Comparison of ENCODE assay signal across 8 cellular contexts in genomic region chr10:69572159-69573055, GRCh38. TPM values are rescaled to one million over a fixed set of nuclear protein-coding genes. Genes with fewer than 3 reads are reported as not detected.
A peak's percentile ranks its signal among the peaks of the same experiment; 100 is the strongest.
DNase-seq lines count a peak whose midpoint lies in the region; ATAC-seq and TF ChIP-seq lines count a peak whose summit lies in the region.

No MANE protein-coding gene starts in this region.

- H3K4me3 Mint-ChIP-seq in natural killer cell = peak overlapping the region; percentile 78

- no peak for TF ChIP-seq RAD21 in IMR-90 (IDR thresholded peaks at IDR 0.05; ENCODE audit: low read length)

- peaks cover 91 to 100% (median 99%) of the 10 kb centered on the region in 11 experiments for H3K27me3 ChIP-seq in BLaER1 treated with 17β-estradiol and CSF1 and Interleukin-3, amounts not matched to agents 10 nM and 100 nM
- H3K27me3 ChIP-seq in IMR-90 (ENCODE audit: control insufficient read depth, insufficient read depth, low read length) = peaks cover 90% of the 10 kb centered on the region
- H3K27me3 ChIP-seq in mammary epithelial cell (ENCODE audit: insufficient read depth, low read length) = peaks cover 79% of the 10 kb centered on the region
- H3K27me3 ChIP-seq in brain microvascular endothelial cell (replicated peaks) = peaks cover 97% of the 10 kb centered on the region

- no peak overlapping the region for H2BK120ac ChIP-seq in IMR-90 (ENCODE audit: low read depth, low read length)

- no peaks in the 10 kb centered on the region for H3K79me1 ChIP-seq in IMR-90 (ENCODE audit: low read depth in 1 of 2, low read length in 2 of 2)

- peak overlapping the region in 9 of 11 experiments; percentile 9 to 68 (median 49); a peak in 10 of 22 replicates for H3K27ac ChIP-seq in BLaER1 treated with 17β-estradiol and CSF1 and Interleukin-3, amounts not matched to agents 10 nM and 100 nM
- H3K27ac ChIP-seq in IMR-90 (ENCODE audit: insufficient read depth, low read length) = no peak overlapping the region
- no peak overlapping the region for H3K27ac ChIP-seq in mammary epithelial cell (ENCODE audit: insufficient read depth, low read depth, low read length)
- no peak overlapping the region for H3K27ac ChIP-seq in brain microvascular endothelial cell

- BruUV-seq in IMR-90 (replicated peaks; lab: Mats Ljungman, UMichigan) = no TSS peak
- no TSS peak for BruUV-seq in mammary epithelial cell (replicated peaks; lab: Mats Ljungman, UMichigan)

- in situ Hi-C loops in IMR-90 (cut with MboI; ENCODE audit: low sequenced_read_pairs) (no loop called here), mammary epithelial cell (cut with MboI; ENCODE audit: low sequenced_read_pairs in 2 of 2) (no loop called here), brain microvascular endothelial cell (cut with HindIII; ENCODE audit: low pct_ligation_motif_present, low sequenced_read_pairs) (no loop called here)

- peak overlapping the region; percentile 80 to 99 (median 94) for H3K4me2 ChIP-seq in BLaER1 treated with 17β-estradiol and CSF1 and Interleukin-3, amounts not matched to agents 10 nM and 100 nM
- no peak overlapping the region for H3K4me2 ChIP-seq in IMR-90 (ENCODE audit: low read depth, low read length)
- peak overlapping the region; percentile 20 for H3K4me2 ChIP-seq in mammary epithelial cell (ENCODE audit: insufficient read depth, low read depth, low read length)

- no peaks in the 10 kb centered on the region for H3K9me3 Mint-ChIP-seq in natural killer cell

- H3K23ac ChIP-seq in IMR-90 (ENCODE audit: low read depth, low read length) = no peak overlapping the region

- no peak overlapping the region for H3K56ac ChIP-seq in IMR-90 (ENCODE audit: extremely low read depth, insufficient read depth, low read length)

- H3K9me1 ChIP-seq in IMR-90 (ENCODE audit: insufficient read depth, low read length) = no peaks in the 10 kb centered on the region

- H3K4me3 ChIP-seq in BLaER1 treated with 17β-estradiol and CSF1 and Interleukin-3, amounts not matched to agents 10 nM and 100 nM = peak overlapping the region; percentile 50 to 69 (median 56)
- H3K4me3 ChIP-seq in IMR-90 (ENCODE audit: insufficient read depth, low read depth, low read length) (no peak overlapping the region), mammary epithelial cell (replicated peaks in 1 of 3; ENCODE audit: insufficient read depth in 1 of 3, low read depth in 2 of 3, low read length in 3 of 3) (no peak overlapping the region), brain microvascular endothelial cell (ENCODE audit: low read depth, low read length) (no peak overlapping the region)

- ATAC-seq in IMR-90 (ENCODE audit: low read depth) (no peak), natural killer cell (peak in 2 of 3 donors; percentile 16 to 49), HG02798 (IDR thresholded peaks at IDR 0.05; ENCODE audit: poor library complexity, unreplicated experiment) (no peak), HG02610 (IDR thresholded peaks at IDR 0.05; ENCODE audit: unreplicated experiment) (no peak)

- no peak overlapping the region for H3K18ac ChIP-seq in IMR-90 (ENCODE audit: low read depth, low read length)

- H3K27ac Mint-ChIP-seq in natural killer cell = no peak overlapping the region

- no peak overlapping the region for H4K91ac ChIP-seq in IMR-90 (ENCODE audit: insufficient read depth, low read depth, low read length)

- intact Hi-C loops in IMR-90 (cut with micrococcal nuclease) = no loop called here
- intact Hi-C loops in mammary epithelial cell (cut with micrococcal nuclease) = no loop called here
- intact Hi-C loops in natural killer cell (cut with micrococcal nuclease) = no loop called here

- CTCF ChIA-PET in IMR-90 (lab: Yijun Ruan, JAX) = no interaction called here
- CTCF ChIA-PET in mammary epithelial cell (lab: Charles Lee; ENCODE audit: low non-redundant PET) = no interaction called here

- no peak overlapping the region for H2BK15ac ChIP-seq in IMR-90 (ENCODE audit: low read depth, low read length)

- no peak overlapping the region for H2BK20ac ChIP-seq in IMR-90 (ENCODE audit: low read depth, low read length)

- POLR2A ChIA-PET in IMR-90 (lab: Charles Lee; ENCODE audit: unreplicated experiment) = no interaction called here

- 2% methylated on average over 32 of the region's 85 CpGs; no CpG with 5 or more reads in 1 of the 2 experiments for WGBS in IMR-90 (ENCODE audit: extremely low coverage in 2 of 2, insufficient read length in 1 of 2), 2 experiments
- 3% methylated on average over 43 of the region's 85 CpGs for WGBS in mammary epithelial cell (ENCODE audit: low coverage, missing lambda C conversion rate)

- H3K36me3 ChIP-seq in BLaER1 treated with 17β-estradiol and CSF1 and Interleukin-3, amounts not matched to agents 10 nM and 100 nM = no peaks in the 10 kb centered on the region; a peak in 1 of 22 replicates
- no peaks in the 10 kb centered on the region for H3K36me3 ChIP-seq in IMR-90 (ENCODE audit: control insufficient read depth, insufficient read depth, low read length)
- no peaks in the 10 kb centered on the region for H3K36me3 ChIP-seq in mammary epithelial cell (ENCODE audit: insufficient read depth, low read length)
- no peaks in the 10 kb centered on the region for H3K36me3 ChIP-seq in brain microvascular endothelial cell (replicated peaks)

- H4K8ac ChIP-seq in IMR-90 (ENCODE audit: low read depth in 2 of 2, low read length in 2 of 2) = no peak overlapping the region

- no peak overlapping the region for H2AK5ac ChIP-seq in IMR-90 (ENCODE audit: low read depth, low read length)

- H3K4me1 ChIP-seq in BLaER1 treated with 17β-estradiol and CSF1 and Interleukin-3, amounts not matched to agents 10 nM and 100 nM = peaks cover 35 to 42% (median 38%) of the 10 kb centered on the region in 10 experiments
- H3K4me1 ChIP-seq in IMR-90 (ENCODE audit: control insufficient read depth, insufficient read depth, low read length) = no peaks in the 10 kb centered on the region
- peaks cover 6% of the 10 kb centered on the region for H3K4me1 ChIP-seq in mammary epithelial cell (ENCODE audit: insufficient read depth, low read length)

- H2BK5ac ChIP-seq in IMR-90 (ENCODE audit: low read depth, low read length, poor library complexity, severe bottlenecking) = no peak overlapping the region

- peak overlapping the region; percentile 29 to 67 (median 56); a peak in 18 of 22 replicates for H3K9ac ChIP-seq in BLaER1 treated with 17β-estradiol and CSF1 and Interleukin-3, amounts not matched to agents 10 nM and 100 nM
- no peak overlapping the region for H3K9ac ChIP-seq in IMR-90 (ENCODE audit: low read depth, low read length)
- no peak overlapping the region for H3K9ac ChIP-seq in mammary epithelial cell (ENCODE audit: insufficient read depth, low read length)

- peaks cover 60 to 71% of the 10 kb centered on the region in 2 donors for H3K27me3 Mint-ChIP-seq in natural killer cell (ENCODE audit: low read depth in 2 of 2)

- H3K79me2 ChIP-seq in mammary epithelial cell (ENCODE audit: insufficient read depth, low read length) = no peaks in the 10 kb centered on the region

- H2AFZ ChIP-seq in IMR-90 (replicated peaks; ENCODE audit: low read length, poor library complexity) = no peak overlapping the region
- H2AFZ ChIP-seq in mammary epithelial cell (ENCODE audit: low read depth, low read length) = no peak overlapping the region

- no peak for TF ChIP-seq POLR2A in IMR-90 (IDR thresholded peaks at IDR 0.05; ENCODE audit: low read depth, low read length)

- no peak overlapping the region for H3K14ac ChIP-seq in IMR-90 (replicated peaks; ENCODE audit: low read depth, low read length)

- no peaks in the 10 kb centered on the region for H3K36me3 Mint-ChIP-seq in natural killer cell

- H4K5ac ChIP-seq in IMR-90 (ENCODE audit: low read depth, low read length) = no peak overlapping the region

- dilution Hi-C loops in IMR-90 (cut with HindIII; ENCODE audit: low sequenced_read_pairs, unreplicated experiment) (no loop called here), mammary epithelial cell (cut with HindIII; ENCODE audit: low sequenced_read_pairs) (no loop called here)

- peaks cover 14 to 19% of the 10 kb centered on the region in 2 donors for H3K4me1 Mint-ChIP-seq in natural killer cell

- peaks cover 0 to 15% (median 0%) of the 10 kb centered on the region in 11 experiments; a peak in 6 of 22 replicates for H3K9me3 ChIP-seq in BLaER1 treated with 17β-estradiol and CSF1 and Interleukin-3, amounts not matched to agents 10 nM and 100 nM (replicated peaks in 1 of 11)
- H3K9me3 ChIP-seq in IMR-90 (ENCODE audit: control insufficient read depth, insufficient read depth, low read length) = peaks cover 1% of the 10 kb centered on the region; the same call in 1 of the 2 replicates
- no peaks in the 10 kb centered on the region for H3K9me3 ChIP-seq in mammary epithelial cell (replicated peaks; ENCODE audit: insufficient read depth, low read length)

- peaks cover 27 to 60% (median 47%) of the 10 kb centered on the region in 11 experiments; a peak in 21 of 22 replicates for H4K20me1 ChIP-seq in BLaER1 treated with 17β-estradiol and CSF1 and Interleukin-3, amounts not matched to agents 10 nM and 100 nM
- H4K20me1 ChIP-seq in IMR-90 (ENCODE audit: insufficient read depth, low read length) (no peaks in the 10 kb centered on the region; the same call in 1 of the 2 replicates), mammary epithelial cell (ENCODE audit: insufficient read depth, low read length) (no peaks in the 10 kb centered on the region)

- no peak overlapping the region for H3K4ac ChIP-seq in IMR-90 (ENCODE audit: low read depth, low read length)

- TF ChIP-seq CTCF in IMR-90 (conservative IDR thresholded peaks at IDR 0.05; ENCODE audit: low read depth, low read length) = no peak
- no peak for TF ChIP-seq CTCF in mammary epithelial cell (conservative IDR thresholded peaks at IDR 0.05 in 1 of 2, IDR thresholded peaks at IDR 0.05 in 1 of 2; ENCODE audit: extremely low read depth in 1 of 2, insufficient read depth in 1 of 2, low read depth in 1 of 2, low read length in 2 of 2)
- TF ChIP-seq CTCF in natural killer cell (IDR thresholded peaks at IDR 0.05) = no peak
- no peak for TF ChIP-seq CTCF in brain microvascular endothelial cell (IDR thresholded peaks at IDR 0.05; ENCODE audit: low read depth, low read length, missing control alignments)

- H2AK9ac ChIP-seq in IMR-90 (replicated peaks; ENCODE audit: low read depth, low read length, poor library complexity) = no peak overlapping the region

- DNase-seq in IMR-90 = peak; percentile 2
- peak; percentile 14 for DNase-seq in mammary epithelial cell
- DNase-seq in natural killer cell = no peak
- DNase-seq in brain microvascular endothelial cell = no peak
- DNase-seq in T1000 (lab: John Stamatoyannopoulos, UW) = no peak

RNA-seq across cellular contexts. Expression of gene NEUROG3, which starts 0.8 kb away (rescaled TPM):
- not detected in 2 replicates for total RNA-seq in IMR-90 (2012; rRNA removed)
- not detected in 2 replicates for polyA plus RNA-seq in IMR-90 (2012; rRNA removed)
- polyA plus RNA-seq in IMR-90 (2012; cell fraction: cytosol; rRNA removed) = not detected in 2 replicates
- polyA plus RNA-seq in IMR-90 (2012; cell fraction: nucleus; rRNA removed; ENCODE audit: low replicate concordance) = not detected in 2 replicates
- total RNA-seq in mammary epithelial cell = not detected
- not detected for polyA plus RNA-seq in mammary epithelial cell
- not detected for polyA minus RNA-seq in mammary epithelial cell
- not detected for total RNA-seq in natural killer cell

RNA-seq across cellular contexts. Expression of gene FAM241B, which starts 57.6 kb away (rescaled TPM):
- 0.18 and 0.28 TPM in 2 replicates for total RNA-seq in IMR-90 (2012; rRNA removed)
- 1.2 and 1.4 TPM in 2 replicates for polyA plus RNA-seq in IMR-90 (2012; rRNA removed)
- 0.79 and 1.4 TPM in 2 replicates for polyA plus RNA-seq in IMR-90 (2012; cell fraction: cytosol; rRNA removed)
- polyA plus RNA-seq in IMR-90 (2012; cell fraction: nucleus; rRNA removed; ENCODE audit: low replicate concordance) = 0.96 and 1.1 TPM in 2 replicates
- 10 to 100 TPM in 1 of 2 donors, 1 to 10 TPM in 1; 4.0 to 15.1 TPM for total RNA-seq in mammary epithelial cell
- polyA plus RNA-seq in mammary epithelial cell = 10.1 TPM
- polyA minus RNA-seq in mammary epithelial cell = not detected
- 1 to 10 TPM in 2 of 3 donors, not detected in 1; 1.1 to 1.3 TPM for total RNA-seq in natural killer cell

Comparison
In these comparisons a context has a peak if more than half of its experiments do, and no peak if none do; other contexts are left out.
1. H3K27ac ChIP-seq: peak in BLaER1 treated with 17β-estradiol and CSF1 and Interleukin-3, amounts not matched to agents 10 nM and 100 nM (9 of 11); none in IMR-90 (single experiment), mammary epithelial cell (single experiment) and brain microvascular endothelial cell (single experiment).
2. H3K4me3 ChIP-seq: peak in BLaER1 treated with 17β-estradiol and CSF1 and Interleukin-3, amounts not matched to agents 10 nM and 100 nM (10 of 10); none in IMR-90 (single experiment), mammary epithelial cell (0 of 3) and brain microvascular endothelial cell (single experiment).
3. H3K9ac ChIP-seq: peak in BLaER1 treated with 17β-estradiol and CSF1 and Interleukin-3, amounts not matched to agents 10 nM and 100 nM (11 of 11); none in IMR-90 (single experiment) and mammary epithelial cell (single experiment).
4. ATAC-seq: peak in natural killer cell (2 of 3); none in IMR-90 (single experiment), HG02798 (single experiment) and HG02610 (single experiment).
5. DNase-seq: peak in IMR-90 (single experiment) and mammary epithelial cell (single experiment); none in natural killer cell (single experiment), brain microvascular endothelial cell (single experiment) and T1000 (single experiment).